Comparison of ENCODE assay signal across 8 cellular contexts in the genomic region with DNA sequence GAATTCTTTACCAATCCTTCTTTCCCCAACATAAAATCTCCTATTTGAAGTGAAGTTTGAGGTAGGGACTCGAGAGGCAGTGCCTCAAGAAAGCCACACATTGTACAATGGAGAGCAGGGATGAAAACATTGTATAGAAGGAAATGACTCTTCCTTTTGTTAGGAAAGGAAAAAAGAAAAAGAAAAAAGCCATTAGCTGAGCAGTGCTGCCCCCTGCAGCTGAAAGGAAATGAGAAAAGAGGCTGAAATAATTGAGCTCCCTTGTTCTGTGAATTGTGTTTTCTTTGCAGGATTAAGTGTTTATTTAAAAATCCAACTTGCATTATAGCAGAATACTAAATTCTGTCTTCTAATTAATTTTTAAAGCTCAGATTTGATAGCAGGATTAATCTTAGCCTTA.
DNase-seq lines count a peak whose midpoint lies in the region; ATAC-seq and TF ChIP-seq lines count a peak whose summit lies in the region.

No MANE protein-coding gene starts in this region.

- no peak for TF ChIP-seq POLR2A in HCT116 (IDR thresholded peaks at IDR 0.05; ENCODE audit: borderline replicate concordance, extremely low read depth, insufficient read depth, insufficient read length)
- TF ChIP-seq POLR2A in vagina (IDR thresholded peaks at IDR 0.05): no peak

- H3K79me2 ChIP-seq in HCT116 (ENCODE audit: insufficient read depth, low read length) (no peaks in the 10 kb centered on the region), SU-DHL-6 (ENCODE audit: insufficient read depth, low read length) (no peaks in the 10 kb centered on the region)

- no peaks in the 10 kb centered on the region for H3K27me3 ChIP-seq in HCT116 (ENCODE audit: insufficient read depth, low read length)
- no peaks in the 10 kb centered on the region for H3K27me3 ChIP-seq in SU-DHL-6 (ENCODE audit: low read length)
- no peaks in the 10 kb centered on the region for H3K27me3 ChIP-seq in vagina

- H3K4me2 ChIP-seq in HCT116 (ENCODE audit: low read length) (no peak overlapping the region), SU-DHL-6 (ENCODE audit: low read depth, low read length, poor library complexity, severe bottlenecking) (no peak overlapping the region)

- H2AFZ ChIP-seq in HCT116 (ENCODE audit: low read depth, low read length, poor library complexity, severe bottlenecking) (no peak overlapping the region), SU-DHL-6 (ENCODE audit: low read depth, low read length, severe bottlenecking) (no peak overlapping the region)

- TF ChIP-seq RAD21 in HCT116 (IDR thresholded peaks at IDR 0.05; ENCODE audit: low read depth): peak; percentile 66

- no peak overlapping the region for H3K4me3 ChIP-seq in AG04449 (ENCODE audit: low read depth, low read length)
- H3K4me3 ChIP-seq in HCT116 (replicated peaks in 1 of 2; ENCODE audit: low read depth in 1 of 2, low read length in 2 of 2): no peak overlapping the region
- H3K4me3 ChIP-seq in SU-DHL-6 (ENCODE audit: insufficient read depth, low read length, poor library complexity, severe bottlenecking): no peak overlapping the region
- no peak overlapping the region for H3K4me3 ChIP-seq in vagina

- intact Hi-C loops in HCT116 (cut with micrococcal nuclease): no loop called here
- intact Hi-C loops in vagina (cut with DNase I): loop anchor here (5.0 kb wide), 2 partner anchors 73 to 283 kb away; no protein-coding TSS in a partner anchor

- TF ChIP-seq CTCF in AG04449 (IDR thresholded peaks at IDR 0.05; ENCODE audit: insufficient read depth, low read length, missing control alignments) (peak; percentile 57), HCT116 (IDR thresholded peaks at IDR 0.05 in 2 of 3, conservative IDR thresholded peaks at IDR 0.05 in 1 of 3; ENCODE audit: borderline replicate concordance in 1 of 3, insufficient read depth in 1 of 3, low read depth in 2 of 3, low read length in 2 of 3) (peak; percentile 48 to 76 (median 69); a peak in 5 of 6 replicates), SU-DHL-6 (IDR thresholded peaks at IDR 0.05; ENCODE audit: insufficient read depth, low read length, poor library complexity, severe bottlenecking) (peak; percentile 27), vagina (IDR thresholded peaks at IDR 0.05) (no peak)

- POLR2A ChIA-PET in AG04449 (lab: Yijun Ruan, JAX): no interaction called here
- POLR2A ChIA-PET in HCT116 (lab: Charles Lee): no interaction called here

- H3K36me3 ChIP-seq in HCT116 (ENCODE audit: control insufficient read depth in 1 of 2, insufficient read depth in 2 of 2, low read length in 2 of 2) (no peaks in the 10 kb centered on the region), SU-DHL-6 (ENCODE audit: low read length) (no peaks in the 10 kb centered on the region), vagina (no peaks in the 10 kb centered on the region)

- DNase-seq in AG04449 (ENCODE audit: low read depth, low spot score) (no peak), HCT116 (ENCODE audit: low read depth, low spot score) (peak; percentile 10), inferior parietal cortex (ENCODE audit: extremely low spot score) (peak; percentile 72), vagina (ENCODE audit: extremely low spot score in 2 of 2) (no peak), HuH-7.5 (ENCODE audit: low spot score) (no peak)
- no peak for DNase-seq in activated CD4-positive, alpha-beta T cell treated with anti-CD3 and anti-CD28 coated beads, Interleukin-2, amount 50 U/mL, for 1 hour

- BruUV-seq in HCT116 (replicated peaks; lab: Mats Ljungman, UMichigan): no TSS peak

- H3F3A ChIP-seq in SU-DHL-6 (ENCODE audit: insufficient read depth): no peaks in the 10 kb centered on the region

- H3K4me1 ChIP-seq in HCT116 (ENCODE audit: control insufficient read depth in 1 of 2, insufficient read depth in 2 of 2, low read length in 2 of 2) (no peaks in the 10 kb centered on the region), vagina (no peaks in the 10 kb centered on the region)

- H3K9ac ChIP-seq in HCT116 (ENCODE audit: low read length): no peak overlapping the region
- H3K9ac ChIP-seq in SU-DHL-6 (ENCODE audit: low read length): no peak overlapping the region

- RAD21 ChIA-PET in HCT116 (lab: Charles Lee; ENCODE audit: low non-redundant PET in 1 of 2, low total read pairs in 2 of 2, uncharacterized antibody in 2 of 2, unreplicated experiment in 2 of 2): interaction anchor here (0.7 to 1.0 kb wide), 2 partner anchors 139 to 285 kb away, joined by 3 read pairs; no protein-coding TSS in a partner anchor

- H3K27ac ChIP-seq in HCT116 (ENCODE audit: low read depth, low read length): no peak overlapping the region
- H3K27ac ChIP-seq in SU-DHL-6 (ENCODE audit: low read depth, low read length): no peak overlapping the region
- no peak overlapping the region for H3K27ac ChIP-seq in vagina

- H4K20me1 ChIP-seq in HCT116 (ENCODE audit: insufficient read depth) (no peaks in the 10 kb centered on the region), SU-DHL-6 (ENCODE audit: low read depth, low read length) (no peaks in the 10 kb centered on the region)

- CTCF ChIA-PET in AG04449 (lab: Yijun Ruan, JAX) (interaction anchor here (0.6 to 10.1 kb wide), 64 partner anchors 9 to 798 kb away, joined by 3 to 170 read pairs (median 5); no protein-coding TSS in a partner anchor), HCT116 (lab: Charles Lee) (interaction anchor here (0.7 to 1.7 kb wide), 27 partner anchors 9 to 808 kb away, joined by 3 to 18 read pairs (median 4); a partner anchor contains a TSS)

- H3K9me3 ChIP-seq in HCT116 (ENCODE audit: control insufficient read depth in 1 of 2, insufficient read depth in 1 of 2, low read depth in 1 of 2, low read length in 2 of 2) (no peaks in the 10 kb centered on the region), SU-DHL-6 (ENCODE audit: insufficient read depth, low read length) (no peaks in the 10 kb centered on the region), vagina (no peaks in the 10 kb centered on the region)

- peak; percentile 52; the same call in 1 of the 2 replicates for ATAC-seq in HCT116
- no peak for ATAC-seq in GM21423 (IDR thresholded peaks at IDR 0.05; ENCODE audit: unreplicated experiment)

- H3K9me2 ChIP-seq in HCT116 (ENCODE audit: insufficient read depth): no peaks in the 10 kb centered on the region
- no peaks in the 10 kb centered on the region for H3K9me2 ChIP-seq in SU-DHL-6 (replicated peaks; ENCODE audit: insufficient read depth, low read length)

TF ChIP-seq in HCT116, 20 proteins besides CTCF, POLR2A, EP300 and RAD21:
- TF ChIP-seq SIN3A (IDR thresholded peaks at IDR 0.05; ENCODE audit: low read depth) (no peak), CEBPB (IDR thresholded peaks at IDR 0.05; ENCODE audit: low read depth) (no peak), EZH2phosphoT487 (IDR thresholded peaks at IDR 0.05; ENCODE audit: borderline replicate concordance) (no peak), ELF1 (IDR thresholded peaks at IDR 0.05; ENCODE audit: borderline replicate concordance, low read depth) (no peak), ZFX (IDR thresholded peaks at IDR 0.05) (no peak), EGR1 (IDR thresholded peaks at IDR 0.05; ENCODE audit: low read depth) (no peak), SRF (IDR thresholded peaks at IDR 0.05; ENCODE audit: low read depth) (no peak)
- TF ChIP-seq, protein P1, sequence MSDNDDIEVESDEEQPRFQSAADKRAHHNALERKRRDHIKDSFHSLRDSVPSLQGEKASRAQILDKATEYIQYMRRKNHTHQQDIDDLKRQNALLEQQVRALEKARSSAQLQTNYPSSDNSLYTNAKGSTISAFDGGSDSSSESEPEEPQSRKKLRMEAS (IDR thresholded peaks at IDR 0.05): no peak
- TF ChIP-seq, protein P2, sequence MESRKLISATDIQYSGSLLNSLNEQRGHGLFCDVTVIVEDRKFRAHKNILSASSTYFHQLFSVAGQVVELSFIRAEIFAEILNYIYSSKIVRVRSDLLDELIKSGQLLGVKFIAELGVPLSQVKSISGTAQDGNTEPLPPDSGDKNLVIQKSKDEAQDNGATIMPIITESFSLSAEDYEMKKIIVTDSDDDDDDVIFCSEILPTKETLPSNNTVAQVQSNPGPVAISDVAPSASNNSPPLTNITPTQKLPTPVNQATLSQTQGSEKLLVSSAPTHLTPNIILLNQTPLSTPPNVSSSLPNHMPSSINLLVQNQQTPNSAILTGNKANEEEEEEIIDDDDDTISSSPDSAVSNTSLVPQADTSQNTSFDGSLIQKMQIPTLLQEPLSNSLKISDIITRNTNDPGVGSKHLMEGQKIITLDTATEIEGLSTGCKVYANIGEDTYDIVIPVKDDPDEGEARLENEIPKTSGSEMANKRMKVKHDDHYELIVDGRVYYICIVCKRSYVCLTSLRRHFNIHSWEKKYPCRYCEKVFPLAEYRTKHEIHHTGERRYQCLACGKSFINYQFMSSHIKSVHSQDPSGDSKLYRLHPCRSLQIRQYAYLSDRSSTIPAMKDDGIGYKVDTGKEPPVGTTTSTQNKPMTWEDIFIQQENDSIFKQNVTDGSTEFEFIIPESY (IDR thresholded peaks at IDR 0.05; ENCODE audit: extremely low read depth, insufficient replicate concordance, low read length): no peak
- TF ChIP-seq, protein P3, sequence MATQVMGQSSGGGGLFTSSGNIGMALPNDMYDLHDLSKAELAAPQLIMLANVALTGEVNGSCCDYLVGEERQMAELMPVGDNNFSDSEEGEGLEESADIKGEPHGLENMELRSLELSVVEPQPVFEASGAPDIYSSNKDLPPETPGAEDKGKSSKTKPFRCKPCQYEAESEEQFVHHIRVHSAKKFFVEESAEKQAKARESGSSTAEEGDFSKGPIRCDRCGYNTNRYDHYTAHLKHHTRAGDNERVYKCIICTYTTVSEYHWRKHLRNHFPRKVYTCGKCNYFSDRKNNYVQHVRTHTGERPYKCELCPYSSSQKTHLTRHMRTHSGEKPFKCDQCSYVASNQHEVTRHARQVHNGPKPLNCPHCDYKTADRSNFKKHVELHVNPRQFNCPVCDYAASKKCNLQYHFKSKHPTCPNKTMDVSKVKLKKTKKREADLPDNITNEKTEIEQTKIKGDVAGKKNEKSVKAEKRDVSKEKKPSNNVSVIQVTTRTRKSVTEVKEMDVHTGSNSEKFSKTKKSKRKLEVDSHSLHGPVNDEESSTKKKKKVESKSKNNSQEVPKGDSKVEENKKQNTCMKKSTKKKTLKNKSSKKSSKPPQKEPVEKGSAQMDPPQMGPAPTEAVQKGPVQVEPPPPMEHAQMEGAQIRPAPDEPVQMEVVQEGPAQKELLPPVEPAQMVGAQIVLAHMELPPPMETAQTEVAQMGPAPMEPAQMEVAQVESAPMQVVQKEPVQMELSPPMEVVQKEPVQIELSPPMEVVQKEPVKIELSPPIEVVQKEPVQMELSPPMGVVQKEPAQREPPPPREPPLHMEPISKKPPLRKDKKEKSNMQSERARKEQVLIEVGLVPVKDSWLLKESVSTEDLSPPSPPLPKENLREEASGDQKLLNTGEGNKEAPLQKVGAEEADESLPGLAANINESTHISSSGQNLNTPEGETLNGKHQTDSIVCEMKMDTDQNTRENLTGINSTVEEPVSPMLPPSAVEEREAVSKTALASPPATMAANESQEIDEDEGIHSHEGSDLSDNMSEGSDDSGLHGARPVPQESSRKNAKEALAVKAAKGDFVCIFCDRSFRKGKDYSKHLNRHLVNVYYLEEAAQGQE (IDR thresholded peaks at IDR 0.05; ENCODE audit: low read depth): no peak
TF ChIP-seq in HCT116: peak in this region for 0.

Comparison
In these comparisons a context has a peak if more than half of its experiments do, and no peak if none do; other contexts are left out.
1. DNase-seq: peak in HCT116 (single experiment) and inferior parietal cortex (single experiment); none in AG04449 (single experiment), activated CD4-positive, alpha-beta T cell treated with anti-CD3 and anti-CD28 coated beads, Interleukin-2, amount 50 U/mL, for 1 hour (single experiment), vagina (0 of 2) and HuH-7.5 (single experiment).
2. CTCF ChIP-seq: peak in AG04449 (single experiment), HCT116 (3 of 3) and SU-DHL-6 (single experiment); none in vagina (0 of 3).